In genomic region chr7:151059362-151060112, GRCh38 we compare ENCODE assay signal across 8 cellular contexts. TPM values are rescaled to one million over a fixed set of nuclear protein-coding genes. Genes with fewer than 3 reads are reported as not detected.
DNase-seq lines count a peak whose midpoint lies in the region; ATAC-seq and TF ChIP-seq lines count a peak whose summit lies in the region.

SLC4A2 (plus strand) TSS chr7:151059589; CDS start chr7:151061988, 2,399 bp downstream.

- whole genome bisulfite sequencing in ectodermal cell, 2 experiments, result 1% methylated on average over 65 to 75 of the region's 75 CpGs

- H3K27ac Mint-ChIP-seq in activated CD8-positive, alpha-beta T cell treated with anti-CD3 and anti-CD28 coated beads for 36 hours, result peak within 1 kb of the TSS; percentile 89

- CTCF ChIA-PET in activated CD8-positive, alpha-beta T cell treated with anti-CD3 and anti-CD28 coated beads for 36 hours (lab: Charles Lee), result interaction anchor here (0.8 to 1.7 kb wide), 10 partner anchors 20 to 65 kb away, joined by 3 to 10 read pairs (median 4); partner anchors contain the start of genes ABCB8, FASTK and TMUB1

- H3K36me3 ChIP-seq in ectodermal cell (ENCODE audit: control insufficient read depth, insufficient read depth, low read length), result peaks cover 2% of the 10 kb centered on the region
- peaks cover 18% of the 10 kb centered on the region for H3K36me3 ChIP-seq in lower lobe of right lung

- peak within 1 kb of the TSS; percentile 95 for H3K4me3 Mint-ChIP-seq in activated CD8-positive, alpha-beta T cell treated with anti-CD3 and anti-CD28 coated beads for 36 hours

- H3K4me3 ChIP-seq in ectodermal cell (ENCODE audit: insufficient read depth, low read depth, low read length) (peak within 1 kb of the TSS; percentile 80), lower lobe of right lung (peak within 1 kb of the TSS; percentile 72)

- H3K9me3 Mint-ChIP-seq in activated CD8-positive, alpha-beta T cell treated with anti-CD3 and anti-CD28 coated beads for 36 hours, result no peaks in the 10 kb centered on the region

- H3K27me3 ChIP-seq in ectodermal cell (ENCODE audit: control insufficient read depth, insufficient read depth, low read length, poor library complexity, severe bottlenecking) (peaks cover 39% of the 10 kb centered on the region), lower lobe of right lung (ENCODE audit: low read depth) (no peaks in the 10 kb centered on the region)

- H3K4me1 ChIP-seq in ectodermal cell (ENCODE audit: control insufficient read depth, insufficient read depth, low read length) (peaks cover 36% of the 10 kb centered on the region), lower lobe of right lung (peaks cover 44% of the 10 kb centered on the region)

- no peaks in the 10 kb centered on the region for H3K9me3 ChIP-seq in ectodermal cell (ENCODE audit: control insufficient read depth, low read length)
- H3K9me3 ChIP-seq in lower lobe of right lung, result no peaks in the 10 kb centered on the region

- no peaks in the 10 kb centered on the region for H3K27me3 Mint-ChIP-seq in activated CD8-positive, alpha-beta T cell treated with anti-CD3 and anti-CD28 coated beads for 36 hours

- peaks cover 2% of the 10 kb centered on the region for H3K36me3 Mint-ChIP-seq in activated CD8-positive, alpha-beta T cell treated with anti-CD3 and anti-CD28 coated beads for 36 hours (ENCODE audit: low read depth)

- intact Hi-C loops in activated CD8-positive, alpha-beta T cell treated with anti-CD3 and anti-CD28 coated beads for 36 hours (cut with micrococcal nuclease), result loop anchor here (2.0 kb wide), 2 partner anchors 23 to 31 kb away; partner anchors contain the start of genes ABCB8 and TMUB1
- intact Hi-C loops in lower lobe of right lung (cut with DNase I), result no loop called here

- peak within 1 kb of the TSS; percentile 52 for H3K27ac ChIP-seq in ectodermal cell (ENCODE audit: insufficient read depth, low read depth, low read length, poor library complexity, severe bottlenecking)
- peak within 1 kb of the TSS; percentile 97 for H3K27ac ChIP-seq in lower lobe of right lung

- TF ChIP-seq CTCF in activated CD8-positive, alpha-beta T cell treated with anti-CD3 and anti-CD28 coated beads for 36 hours (IDR thresholded peaks at IDR 0.05), result peak; percentile 75
- peak; percentile 49 for TF ChIP-seq CTCF in lower lobe of right lung (IDR thresholded peaks at IDR 0.05)

- peaks cover 35% of the 10 kb centered on the region for H3K4me1 Mint-ChIP-seq in activated CD8-positive, alpha-beta T cell treated with anti-CD3 and anti-CD28 coated beads for 36 hours (ENCODE audit: low read depth)

- POLR2A ChIA-PET in activated CD8-positive, alpha-beta T cell treated with anti-CD3 and anti-CD28 coated beads for 36 hours (lab: Charles Lee), result interaction anchor here (0.6 to 1.6 kb wide), 8 partner anchors 10 to 49 kb away, joined by 3 to 8 read pairs (median 3); no protein-coding TSS in a partner anchor

- peak; percentile 22 for ATAC-seq in HG02973 (IDR thresholded peaks at IDR 0.05; ENCODE audit: unreplicated experiment)
- peak; percentile 6 for ATAC-seq in activated CD8-positive, alpha-beta T cell treated with anti-CD3 and anti-CD28 coated beads for 36 hours
- peak; percentile 69 to 74 for ATAC-seq in lower lobe of right lung

- DNase-seq in NOMO-1 (lab: John Stamatoyannopoulos, UW; ENCODE audit: unreplicated experiment in 2 of 2), result peak; percentile 18 to 37
- no peak for DNase-seq in NOMO-1 treated with dmso at 0.1 percent for 144 hours (lab: John Stamatoyannopoulos, UW; ENCODE audit: unreplicated experiment)
- DNase-seq in NCI-H526 treated with DMSO at 0.1 percent for 48 hours (lab: John Stamatoyannopoulos, UW), result peak; percentile 53
- peak; percentile 72 for DNase-seq in activated CD8-positive, alpha-beta T cell treated with anti-CD3 and anti-CD28 coated beads for 36 hours
- peak; percentile 86 for DNase-seq in lower lobe of right lung
- peak in 2 of 3 donors; percentile 49 to 69 for DNase-seq in stimulated activated CD4-positive, alpha-beta T cell treated with anti-CD3 and anti-CD28 coated beads, TNF-alpha, amount 100 ng/mL, for 48 hours (ENCODE audit: low read depth in 3 of 3)

RNA-seq across cellular contexts. Expression of gene SLC4A2, which starts in this region (rescaled TPM):
- total RNA-seq in activated CD8-positive, alpha-beta T cell treated with anti-CD3 and anti-CD28 coated beads for 36 hours, result 10 to 100 TPM; 42.7 to 46.1 TPM
- polyA plus RNA-seq in ectodermal cell (2013, experiment 1 of 4), result 86.2 TPM
- 81.1 TPM for polyA plus RNA-seq in ectodermal cell (2013, experiment 2 of 4)
- polyA plus RNA-seq in ectodermal cell (2013, experiment 3 of 4), result 63.2 TPM
- polyA plus RNA-seq in ectodermal cell (2013, experiment 4 of 4), result 71.0 TPM
- 182 TPM for total RNA-seq in lower lobe of right lung

Comparison
In these comparisons a context has a peak if more than half of its experiments do, and no peak if none do; other contexts are left out.
1. ATAC-seq: peak in every context shown above with its lines; median percentile 72 in lower lobe of right lung; 22 in HG02973; 6 in activated CD8-positive, alpha-beta T cell treated with anti-CD3 and anti-CD28 coated beads for 36 hours.